ENCODE assay signal across 21 cellular contexts in genomic region chr18:78635093-78635800, GRCh38.
A peak's percentile ranks its signal among the peaks of the same experiment; 100 is the strongest.
DNase-seq lines count a peak whose midpoint lies in the region; ATAC-seq and TF ChIP-seq lines count a peak whose summit lies in the region.
"Had no signal": no experiment of that assay in that cellular context is flagged by ENCODE, and none has a peak within 500 bp of the region (broad histone marks: within the 10 kb centered on the region; RNA-seq: fewer than 3 reads in every experiment).

No MANE protein-coding gene starts in this region.

- peaks cover 3% of the 10 kb centered on the region for H3K4me1 ChIP-seq in mesenchymal stem cell (ENCODE audit: control insufficient read depth, insufficient read depth, low read depth, low read length)
- H3K4me1 ChIP-seq: A549, BE2C had no signal

- no peaks in the 10 kb centered on the region for H3K27me3 Mint-ChIP-seq in natural killer cell treated with Interleukin-12 subunit alpha and Interleukin-12 subunit beta and Interleukin-15 and Interleukin-18, amount 100 ng/mL, for 72 hours
- H3K27me3 Mint-ChIP-seq in natural killer cell (ENCODE audit: low read depth in 2 of 2), result peaks cover 0 to 9% of the 10 kb centered on the region in 2 donors
- peaks cover 24% of the 10 kb centered on the region for H3K27me3 Mint-ChIP-seq in endothelial cell (ENCODE audit: unreplicated experiment)
- H3K27me3 Mint-ChIP-seq in neural crest cell (ENCODE audit: low read depth), result no peaks in the 10 kb centered on the region
- H3K27me3 Mint-ChIP-seq: CD4-positive, alpha-beta T cell; CD8-positive, alpha-beta memory T cell had no signal

- H2AK5ac ChIP-seq in mesenchymal stem cell (ENCODE audit: low read length, severe bottlenecking), result no peak overlapping the region

- TF ChIP-seq CTCF in natural killer cell (IDR thresholded peaks at IDR 0.05) (no peak), endothelial cell (IDR thresholded peaks at IDR 0.05; ENCODE audit: unreplicated experiment) (no peak), neural crest cell (conservative IDR thresholded peaks at IDR 0.05) (no peak)

- H3K4me2 ChIP-seq in mesenchymal stem cell (ENCODE audit: low read length, poor library complexity, severe bottlenecking), result no peak overlapping the region
- H3K4me2 ChIP-seq: A549 had no signal

- 84% methylated on average over 28 of the region's 29 CpGs for WGBS in mesenchymal stem cell

- intact Hi-C loops in natural killer cell (cut with micrococcal nuclease), result no loop called here

- no peak overlapping the region for H2BK12ac ChIP-seq in mesenchymal stem cell (ENCODE audit: low read length in 2 of 2)

- no peak overlapping the region for H3K23ac ChIP-seq in mesenchymal stem cell (ENCODE audit: low read length in 2 of 2)

- peaks cover 13 to 18% of the 10 kb centered on the region in 2 donors for H3K4me1 Mint-ChIP-seq in natural killer cell treated with Interleukin-12 subunit alpha and Interleukin-12 subunit beta and Interleukin-15 and Interleukin-18, amount 100 ng/mL, for 72 hours (ENCODE audit: low read depth in 2 of 2)
- H3K4me1 Mint-ChIP-seq in natural killer cell, result peaks cover 0 to 38% of the 10 kb centered on the region in 2 donors
- no peaks in the 10 kb centered on the region for H3K4me1 Mint-ChIP-seq in endothelial cell (ENCODE audit: unreplicated experiment)
- H3K4me1 Mint-ChIP-seq in neural crest cell, result peaks cover 12% of the 10 kb centered on the region

- H3K4me3 Mint-ChIP-seq in natural killer cell treated with Interleukin-12 subunit alpha and Interleukin-12 subunit beta and Interleukin-15 and Interleukin-18, amount 100 ng/mL, for 72 hours, result no peak overlapping the region
- H3K4me3 Mint-ChIP-seq in natural killer cell, result no peak overlapping the region
- peak overlapping the region; percentile 66 for H3K4me3 Mint-ChIP-seq in endothelial cell (ENCODE audit: unreplicated experiment)
- no peak overlapping the region for H3K4me3 Mint-ChIP-seq in neural crest cell
- H3K4me3 Mint-ChIP-seq: CD14-positive monocyte; CD4-positive, alpha-beta T cell had no signal

- H3K4ac ChIP-seq in mesenchymal stem cell (ENCODE audit: low read depth in 1 of 2, low read length in 2 of 2), result no peak overlapping the region

- peaks cover 12% of the 10 kb centered on the region for H3K36me3 Mint-ChIP-seq in natural killer cell treated with Interleukin-12 subunit alpha and Interleukin-12 subunit beta and Interleukin-15 and Interleukin-18, amount 100 ng/mL, for 72 hours
- no peaks in the 10 kb centered on the region for H3K36me3 Mint-ChIP-seq in natural killer cell
- peaks cover 28% of the 10 kb centered on the region for H3K36me3 Mint-ChIP-seq in endothelial cell (ENCODE audit: low read depth, unreplicated experiment)
- H3K36me3 Mint-ChIP-seq in neural crest cell (ENCODE audit: low read depth), result no peaks in the 10 kb centered on the region
- H3K36me3 Mint-ChIP-seq: CD14-positive monocyte had no signal

- no peak overlapping the region for H3K18ac ChIP-seq in mesenchymal stem cell (ENCODE audit: low read depth in 1 of 2, low read length in 2 of 2)

- H3K14ac ChIP-seq in mesenchymal stem cell (ENCODE audit: low read length in 2 of 2), result no peak overlapping the region

- H4K8ac ChIP-seq in mesenchymal stem cell (ENCODE audit: low read length), result no peak overlapping the region

- no peak overlapping the region for H3K9ac ChIP-seq in mesenchymal stem cell (ENCODE audit: low read length)

- H3K79me1 ChIP-seq in mesenchymal stem cell (replicated peaks; ENCODE audit: low read length, poor library complexity, severe bottlenecking), result no peaks in the 10 kb centered on the region

- no peak overlapping the region for H3K27ac ChIP-seq in mesenchymal stem cell (ENCODE audit: low read length, poor library complexity, severe bottlenecking)
- H3K27ac ChIP-seq: A549 had no signal

- H2BK120ac ChIP-seq in mesenchymal stem cell (ENCODE audit: low read depth, low read length), result no peak overlapping the region

- peaks cover 12% of the 10 kb centered on the region for H3K9me3 Mint-ChIP-seq in natural killer cell treated with Interleukin-12 subunit alpha and Interleukin-12 subunit beta and Interleukin-15 and Interleukin-18, amount 100 ng/mL, for 72 hours
- H3K9me3 Mint-ChIP-seq in natural killer cell (peaks cover 0 to 11% of the 10 kb centered on the region in 2 donors), endothelial cell (ENCODE audit: unreplicated experiment) (peaks cover 57% of the 10 kb centered on the region), neural crest cell (peaks cover 8% of the 10 kb centered on the region)

- DNase-seq in natural killer cell treated with Interleukin-12 subunit alpha and Interleukin-12 subunit beta and Interleukin-15 and Interleukin-18, amount 100 ng/mL, for 72 hours (ENCODE audit: low spot score), result peak; percentile 45
- no peak for DNase-seq in natural killer cell
- no peak for DNase-seq in endothelial cell (ENCODE audit: low spot score)
- DNase-seq in neural crest cell (ENCODE audit: low read depth, low spot score), result no peak
- no peak for DNase-seq in NCI-H82 treated with DMSO at 0.1 percent for 48 hours (lab: John Stamatoyannopoulos, UW; ENCODE audit: unreplicated experiment)
- DNase-seq in COR-L47 (lab: John Stamatoyannopoulos, UW), result no peak
- DNase-seq in mesenchymal stem cell, result no peak
- DNase-seq: 8988T; ACHN; AML-193; BE2C; Calu3; CD4-positive, alpha-beta T cell; CD8-positive, alpha-beta memory T cell; DMS53; DMS79 treated with DMSO at 0.1 percent for 48 hours; GOT3; HCEC 1CT had no signal

- no peak overlapping the region for H4K91ac ChIP-seq in mesenchymal stem cell (ENCODE audit: low read length)

- H2BK15ac ChIP-seq in mesenchymal stem cell (ENCODE audit: low read depth, poor library complexity, severe bottlenecking), result no peak overlapping the region

- H2BK5ac ChIP-seq in mesenchymal stem cell (ENCODE audit: low read depth, low read length, poor library complexity, severe bottlenecking), result no peak overlapping the region

- ATAC-seq in natural killer cell treated with Interleukin-12 subunit alpha and Interleukin-12 subunit beta and Interleukin-15 and Interleukin-18, amount 100 ng/mL, for 72 hours, result no peak
- no peak for ATAC-seq in natural killer cell
- ATAC-seq: A549 had no signal

- H3K9me3 ChIP-seq in mesenchymal stem cell (ENCODE audit: control insufficient read depth, low read length), result no peaks in the 10 kb centered on the region
- H3K9me3 ChIP-seq: A549, BE2C had no signal

- no peak overlapping the region for H3K27ac Mint-ChIP-seq in natural killer cell treated with Interleukin-12 subunit alpha and Interleukin-12 subunit beta and Interleukin-15 and Interleukin-18, amount 100 ng/mL, for 72 hours
- H3K27ac Mint-ChIP-seq in natural killer cell (no peak overlapping the region), endothelial cell (ENCODE audit: unreplicated experiment) (no peak overlapping the region), neural crest cell (ENCODE audit: unreplicated experiment) (peak overlapping the region; percentile 57)
- H3K27ac Mint-ChIP-seq: CD14-positive monocyte had no signal

- no peaks in the 10 kb centered on the region for H3K27me3 ChIP-seq in mesenchymal stem cell (ENCODE audit: control insufficient read depth in 1 of 2, insufficient read depth in 1 of 2, low read length in 2 of 2)
- H3K27me3 ChIP-seq: BE2C; BLaER1 treated with 17β-estradiol and CSF1 and Interleukin-3, amounts not matched to agents 10 nM and 100 nM had no signal

- no peak overlapping the region for H3K4me3 ChIP-seq in mesenchymal stem cell (ENCODE audit: insufficient read depth in 1 of 2, low read depth in 1 of 2, low read length in 2 of 2)
- H3K4me3 ChIP-seq: A549; BLaER1 treated with 17β-estradiol and CSF1 and Interleukin-3, amounts not matched to agents 10 nM and 100 nM had no signal

- H3K36me3 ChIP-seq in mesenchymal stem cell (ENCODE audit: control insufficient read depth in 1 of 2, insufficient read depth in 2 of 2, low read depth in 1 of 2, low read length in 2 of 2), result no peaks in the 10 kb centered on the region
- H3K36me3 ChIP-seq: BE2C; BLaER1 treated with 17β-estradiol and CSF1 and Interleukin-3, amounts not matched to agents 10 nM and 100 nM had no signal

- H2AFZ ChIP-seq in mesenchymal stem cell (ENCODE audit: low read depth, low read length), result no peak overlapping the region
